1 cellular context compared by ENCODE assay signal in genomic region chr10:14839305-14839695, GRCh38.
TF ChIP-seq lines count a peak whose summit lies in the region.

No MANE protein-coding gene starts in this region.

TF ChIP-seq in GM23338, 12 proteins besides CTCF, POLR2A, EP300 and RAD21 (continued from another document):
- TF ChIP-seq ETS1 (IDR thresholded peaks at IDR 0.05) (no peak), STAT1 (IDR thresholded peaks at IDR 0.05; ENCODE audit: unreplicated experiment) (no peak), JUNB (IDR thresholded peaks at IDR 0.05; ENCODE audit: unreplicated experiment) (no peak), CREB1 (CRISPR knock-in tag; IDR thresholded peaks at IDR 0.05; ENCODE audit: low read depth) (no peak), EZH2phosphoT487 (IDR thresholded peaks at IDR 0.05; ENCODE audit: unreplicated experiment) (no peak), EZH2 (IDR thresholded peaks at IDR 0.05; ENCODE audit: low read depth, unreplicated experiment) (no peak), ZNF462 (CRISPR knock-in tag; IDR thresholded peaks at IDR 0.05) (no peak)
